Comparison of ENCODE assay signal across 8 cellular contexts in the genomic region with DNA sequence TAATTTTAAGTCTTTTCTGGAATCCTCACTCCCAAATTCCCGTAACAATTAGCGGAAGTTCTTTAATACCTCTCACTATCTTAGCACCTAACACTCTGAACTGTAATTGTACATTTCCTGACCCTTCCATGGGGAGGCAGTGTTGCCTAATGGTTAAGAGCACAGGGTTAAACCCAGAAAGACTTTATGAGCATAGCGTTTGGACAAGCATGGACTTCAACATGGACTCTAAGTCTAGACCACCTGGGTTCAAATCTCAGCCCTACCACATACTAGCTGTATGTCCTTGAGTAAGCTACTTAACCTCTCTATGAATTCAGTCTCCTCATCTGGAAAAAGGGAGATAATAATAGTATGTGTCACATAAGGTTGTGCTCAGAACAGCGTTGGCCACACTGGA. TPM values are rescaled to one million over a fixed set of nuclear protein-coding genes. Genes with fewer than 3 reads are reported as not detected.
DNase-seq lines count a peak whose midpoint lies in the region; ATAC-seq, FAIRE-seq and TF ChIP-seq lines count a peak whose summit lies in the region.

No MANE protein-coding gene starts in this region.

- H3K9ac ChIP-seq in K562 (ENCODE audit: insufficient read depth in 1 of 2, low read depth in 2 of 2, low read length in 2 of 2): no peak overlapping the region

- H4K20me1 ChIP-seq in K562 (replicated peaks; ENCODE audit: control insufficient read depth, insufficient read depth, low read length): no peaks in the 10 kb centered on the region

- H3K27me3 ChIP-seq in K562 (ENCODE audit: control insufficient read depth in 2 of 2, insufficient read depth in 2 of 2, low read length in 2 of 2): no peaks in the 10 kb centered on the region
- H3K27me3 ChIP-seq in left lung: no peaks in the 10 kb centered on the region

- H3K9me1 ChIP-seq in K562 (ENCODE audit: control insufficient read depth, insufficient read depth, low read length): no peaks in the 10 kb centered on the region

- intact Hi-C loops in K562 (cut with micrococcal nuclease): loop anchor here (1.0 to 10.0 kb wide), 4 partner anchors 179 to 689 kb away; no protein-coding TSS in a partner anchor
- intact Hi-C loops in left lung (cut with DNase I): no loop called here

- H3K4me1 ChIP-seq in K562 (replicated peaks in 1 of 2; ENCODE audit: control insufficient read depth in 2 of 2, insufficient read depth in 2 of 2, low read length in 2 of 2): no peaks in the 10 kb centered on the region
- H3K4me1 ChIP-seq in left lung: no peaks in the 10 kb centered on the region

- TF ChIP-seq CTCF in K562 (IDR thresholded peaks at IDR 0.05 in 2 of 3, conservative IDR thresholded peaks at IDR 0.05 in 1 of 3; ENCODE audit: insufficient read depth in 2 of 3, low read depth in 1 of 3, low read length in 3 of 3): peak; percentile 58 to 83 (median 67)
- TF ChIP-seq CTCF in left lung (IDR thresholded peaks at IDR 0.05): peak; percentile 44 to 67

- no peak overlapping the region for H3K4me2 ChIP-seq in K562 (ENCODE audit: insufficient read depth, low read length)

- H3K36me3 ChIP-seq in K562 (ENCODE audit: control insufficient read depth, insufficient read depth, low read length): no peaks in the 10 kb centered on the region
- no peaks in the 10 kb centered on the region for H3K36me3 ChIP-seq in left lung

- in situ Hi-C loops in K562 (cut with MboI): loop anchor here (25.0 kb wide), 2 partner anchors 286 to 686 kb away; no protein-coding TSS in a partner anchor

- no peak for TF ChIP-seq EP300 in K562 (IDR thresholded peaks at IDR 0.05; ENCODE audit: low read length)

- no peak overlapping the region for H3K27ac ChIP-seq in K562 (ENCODE audit: extremely low read depth, low read depth, low read length)
- H3K27ac ChIP-seq in left lung: no peak overlapping the region

- DNase-seq in CD1c-positive myeloid dendritic cell (ENCODE audit: extremely low spot score) (peak; percentile 79), GM19239 (ENCODE audit: insufficient read length, low spot score) (peak; percentile 13), NCI-H526 (lab: John Stamatoyannopoulos, UW) (peak; percentile 59 to 61), K562 (ENCODE audit: extremely low read depth in 1 of 4, low spot score in 3 of 4) (peak; percentile 39 to 68 (median 51)), left lung (no peak), NCI-H1436 (lab: John Stamatoyannopoulos, UW) (no peak)

- POLR2A ChIA-PET in K562 (lab: Yijun Ruan, JAX): no interaction called here

- no peak for TF ChIP-seq POLR2A in K562 (conservative IDR thresholded peaks at IDR 0.05)

- no peak overlapping the region for H2AFZ ChIP-seq in K562 (ENCODE audit: low read depth, low read length)

- peak; percentile 53 for FAIRE-seq in GM19239 (lab: Jason Lieb, UNC)
- FAIRE-seq in K562 (lab: Jason Lieb, UNC): peak; percentile 88

- TF ChIP-seq RAD21 in K562 (CRISPR knock-in tag; conservative IDR thresholded peaks at IDR 0.05 in 1 of 2, IDR thresholded peaks at IDR 0.05 in 1 of 2): peak; percentile 93 to 95

- H3K4me3 ChIP-seq in K562: no peak overlapping the region
- H3K4me3 ChIP-seq in left lung: no peak overlapping the region

- CTCF ChIA-PET in K562 (lab: Yijun Ruan, JAX; ENCODE audit: low intra/inter-chr PET ratio): interaction anchor here (0.7 to 1.1 kb wide), 5 partner anchors 275 to 1276 kb away, joined by 3 to 5 read pairs (median 4); no protein-coding TSS in a partner anchor

- no TSS peak for BruUV-seq in K562 (replicated peaks; lab: Mats Ljungman, UMichigan)

- WGBS in K562 (ENCODE audit: insufficient coverage, low coverage, missing lambda C conversion rate): 7% methylated on average over 4 of the region's 4 CpGs

- H3K9me3 ChIP-seq in K562 (replicated peaks; ENCODE audit: control insufficient read depth, insufficient read depth, low read depth, low read length) (no peaks in the 10 kb centered on the region), left lung (no peaks in the 10 kb centered on the region)

- ATAC-seq in K562: peak; percentile 92
- peak; percentile 95 for ATAC-seq in left lung
- ATAC-seq in HG03571 (IDR thresholded peaks at IDR 0.05; ENCODE audit: unreplicated experiment): no peak
- ATAC-seq in HG03039 (IDR thresholded peaks at IDR 0.05; ENCODE audit: unreplicated experiment): no peak

- no peaks in the 10 kb centered on the region for H3K79me2 ChIP-seq in K562 (ENCODE audit: control insufficient read depth, insufficient read depth, low read length)

TF ChIP-seq in K562, 482 proteins besides CTCF, POLR2A, EP300 and RAD21:
- TF ChIP-seq JUNB (CRISPR knock-in tag; conservative IDR thresholded peaks at IDR 0.05) (no peak), STAG1 (CRISPR knock-in tag; IDR thresholded peaks at IDR 0.05; ENCODE audit: borderline replicate concordance) (peak; percentile 56; the same call in 1 of the 2 replicates), ZNF778 (CRISPR knock-in tag; IDR thresholded peaks at IDR 0.05) (no peak), ZNF764 (CRISPR knock-in tag; IDR thresholded peaks at IDR 0.05; ENCODE audit: low read depth) (0 out of 2 replicates have a peak, but pooled peaks have one; percentile 18), SMC3 (conservative IDR thresholded peaks at IDR 0.05; ENCODE audit: insufficient read depth, low read depth, low read length) (peak; percentile 65; the same call in 1 of the 2 replicates), FOXA3 (CRISPR knock-in tag; conservative IDR thresholded peaks at IDR 0.05 in 1 of 2, IDR thresholded peaks at IDR 0.05 in 1 of 2) (no peak)
- TF ChIP-seq, protein P1, sequence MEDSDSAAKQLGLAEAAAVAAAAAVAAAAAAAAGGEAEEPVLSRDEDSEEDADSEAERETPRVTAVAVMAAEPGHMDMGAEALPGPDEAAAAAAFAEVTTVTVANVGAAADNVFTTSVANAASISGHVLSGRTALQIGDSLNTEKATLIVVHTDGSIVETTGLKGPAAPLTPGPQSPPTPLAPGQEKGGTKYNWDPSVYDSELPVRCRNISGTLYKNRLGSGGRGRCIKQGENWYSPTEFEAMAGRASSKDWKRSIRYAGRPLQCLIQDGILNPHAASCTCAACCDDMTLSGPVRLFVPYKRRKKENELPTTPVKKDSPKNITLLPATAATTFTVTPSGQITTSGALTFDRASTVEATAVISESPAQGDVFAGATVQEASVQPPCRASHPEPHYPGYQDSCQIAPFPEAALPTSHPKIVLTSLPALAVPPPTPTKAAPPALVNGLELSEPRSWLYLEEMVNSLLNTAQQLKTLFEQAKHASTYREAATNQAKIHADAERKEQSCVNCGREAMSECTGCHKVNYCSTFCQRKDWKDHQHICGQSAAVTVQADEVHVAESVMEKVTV (CRISPR knock-in tag; IDR thresholded peaks at IDR 0.05): peak; percentile 82
TF ChIP-seq in K562: peak in this region for 4.

RNA-seq across cellular contexts. Expression of a gene that starts 13.0 kb away (rescaled TPM):
- 0.58 and 0.74 TPM in 2 replicates for total RNA-seq in K562 (2011; cell fraction: chromatin; rRNA removed; ENCODE audit: low replicate concordance)
- 0.79 TPM in 1 of 2 replicates, not detected in the other for total RNA-seq in K562 (2011; cell fraction: nucleolus; rRNA removed)
- total RNA-seq in K562 (2011; cell fraction: nucleoplasm; rRNA removed): 0.73 and 0.76 TPM in 2 replicates
- total RNA-seq in K562 (2014; rRNA removed) (0.45 and 1.00 TPM in 2 replicates), K562 (2014; rRNA removed; fragmentation: Illumina TruSeq; extraction: Trizol) (0.33 and 0.35 TPM in 2 replicates), K562 (2015; rRNA removed; fragmentation: Illumina TruSeq; extraction: Trizol) (0.41 and 0.54 TPM in 2 replicates), K562 (2021) (0.87 and 0.98 TPM in 2 replicates), left lung (100 to 1,000 TPM in 1 of 2 donors, 10 to 100 TPM in 1; 70.2 to 115 TPM)
- polyA plus RNA-seq in K562 (2011; rRNA removed) (0.13 and 0.19 TPM in 2 replicates), K562 (2014; fragmentation: Illumina TruSeq; extraction: Trizol) (0.24 and 0.58 TPM in 2 replicates), K562 (2014; fragmentation: Nextera tagmentation; extraction: Ambion mirVana) (under 1 TPM; 0.07 to 0.15 TPM), K562 (2014; rRNA removed) (0.23 and 0.62 TPM in 2 replicates)
- polyA plus RNA-seq in K562 (2011; cell fraction: cytosol; rRNA removed): 0.04 and 0.10 TPM in 2 replicates
- polyA plus RNA-seq in K562 (2011; cell fraction: nucleus; rRNA removed): 0.41 and 0.46 TPM in 2 replicates
- 1.1 and 2.5 TPM in 2 replicates for polyA plus RNA-seq in K562 (2012)
- polyA minus RNA-seq in K562 (2011; rRNA and poly(A)+ RNA removed): 0.18 TPM in 2 replicates
- 0.55 TPM in 1 of 2 replicates, not detected in the other for polyA minus RNA-seq in K562 (2011; cell fraction: cytosol; rRNA and poly(A)+ RNA removed)
- polyA minus RNA-seq in K562 (2011; cell fraction: nucleus; rRNA and poly(A)+ RNA removed): 0.22 and 0.94 TPM in 2 replicates

RNA-seq across cellular contexts. Expression of a gene that starts 51.6 kb away (rescaled TPM):
- total RNA-seq in K562 (2011; cell fraction: chromatin; rRNA removed; ENCODE audit: low replicate concordance): not detected in 2 replicates
- total RNA-seq in K562 (2011; cell fraction: nucleolus; rRNA removed): not detected in 2 replicates
- total RNA-seq in K562 (2011; cell fraction: nucleoplasm; rRNA removed): not detected in 2 replicates
- total RNA-seq in K562 (2014; rRNA removed) (not detected in 2 replicates), K562 (2014; rRNA removed; fragmentation: Illumina TruSeq; extraction: Trizol) (not detected in 2 replicates), K562 (2015; rRNA removed; fragmentation: Illumina TruSeq; extraction: Trizol) (not detected in 2 replicates), K562 (2021) (not detected in 2 replicates), left lung (not detected)
- polyA plus RNA-seq in K562 (2011; rRNA removed) (not detected in 2 replicates), K562 (2014; fragmentation: Illumina TruSeq; extraction: Trizol) (not detected in 2 replicates), K562 (2014; fragmentation: Nextera tagmentation; extraction: Ambion mirVana) (not detected), K562 (2014; rRNA removed) (not detected in 2 replicates)
- polyA plus RNA-seq in K562 (2011; cell fraction: cytosol; rRNA removed): not detected in 2 replicates
- not detected in 2 replicates for polyA plus RNA-seq in K562 (2011; cell fraction: nucleus; rRNA removed)
- polyA plus RNA-seq in K562 (2012): not detected in 2 replicates
- not detected in 2 replicates for polyA minus RNA-seq in K562 (2011; rRNA and poly(A)+ RNA removed)
- not detected in 2 replicates for polyA minus RNA-seq in K562 (2011; cell fraction: cytosol; rRNA and poly(A)+ RNA removed)
- not detected in 2 replicates for polyA minus RNA-seq in K562 (2011; cell fraction: nucleus; rRNA and poly(A)+ RNA removed)

Comparison
In these comparisons a context has a peak if more than half of its experiments do, and no peak if none do; other contexts are left out.
1. DNase-seq: peak in CD1c-positive myeloid dendritic cell (single experiment), GM19239 (single experiment), NCI-H526 (2 of 2) and K562 (4 of 4); none in left lung (0 of 2) and NCI-H1436 (single experiment).
2. ATAC-seq: peak in K562 (single experiment) and left lung (single experiment); none in HG03571 (single experiment) and HG03039 (single experiment).
3. RNA of a gene that starts 13.0 kb away (total RNA-seq): 70.2 to 115 TPM in left lung; 0.33 to 1.00 TPM in K562; every median in the first group is over 10 times any median in the second.